ENCODE assay signal across 27 cellular contexts in genomic region chr11:33875621-33876294, GRCh38. TPM values are rescaled to one million over a fixed set of nuclear protein-coding genes. Genes with fewer than 3 reads are reported as not detected.
"Had no signal": no experiment of that assay in that cellular context is flagged by ENCODE, and none has a peak within 500 bp of the region (broad histone marks: within the 10 kb centered on the region; RNA-seq: fewer than 3 reads in every experiment).

No MANE protein-coding gene starts in this region.

- H3K4me1 Mint-ChIP-seq: activated T-helper 17 cell treated with anti-CD3 and anti-CD28 coated beads, Interleukin-2, amount 50 U/mL, for 72 hours had no signal

- H3K36me3 ChIP-seq: breast epithelium, colonic mucosa, transverse colon, uterus had no signal

- H3K4me1 ChIP-seq: breast epithelium, colonic mucosa, parathyroid adenoma, testis had no signal

- H3K27ac Mint-ChIP-seq: activated B cell treated with CpG ODN at 0.5 μM for 24 hours; activated CD8-positive, alpha-beta T cell treated with anti-CD3 and anti-CD28 coated beads for 36 hours; activated naive CD4-positive, alpha-beta T cell treated with anti-CD3 and anti-CD28 coated beads, Interleukin-2, amount 50 U/mL, for 72 hours; activated T-helper 17 cell treated with anti-CD3 and anti-CD28 coated beads, Interleukin-2, amount 50 U/mL, for 72 hours; memory B cell had no signal

- H3K9me3 Mint-ChIP-seq: activated B cell treated with CpG ODN at 0.5 μM for 24 hours; activated CD8-positive, alpha-beta T cell treated with anti-CD3 and anti-CD28 coated beads for 36 hours; activated naive CD4-positive, alpha-beta T cell treated with anti-CD3 and anti-CD28 coated beads, Interleukin-2, amount 50 U/mL, for 72 hours; activated T-cell treated with anti-CD3 and anti-CD28 coated beads, Interleukin-2, amount 50 U/mL, for 4 hours; activated T-helper 17 cell treated with anti-CD3 and anti-CD28 coated beads, Interleukin-2, amount 50 U/mL, for 72 hours; memory B cell; naive thymus-derived CD8-positive, alpha-beta T cell; neural crest cell had no signal

- H2AFZ ChIP-seq: parathyroid adenoma had no signal

- DNase-seq: activated B cell treated with CpG ODN at 0.5 μM for 24 hours; activated CD4-positive, alpha-beta T cell treated with anti-CD3 and anti-CD28 coated beads, Interleukin-2, amount 50 U/mL, for 1 hour; activated CD8-positive, alpha-beta T cell treated with anti-CD3 and anti-CD28 coated beads for 36 hours; activated gamma-delta T cell treated with Interleukin-2 at 50 U/mL for 16 hours; activated T-cell treated with anti-CD3 and anti-CD28 coated beads, Interleukin-2, amount 50 U/mL, for 4 hours; colonic mucosa; effector CD8-positive, alpha-beta T cell; hippocampal formation; kidney; left colon; naive thymus-derived CD8-positive, alpha-beta T cell; occipital lobe; psoas muscle; stimulated activated CD4-positive, alpha-beta T cell treated with anti-CD3 and anti-CD28 coated beads, Interleukin-15, amount 100 ng/mL, for 24 hours; stimulated activated naive CD4-positive, alpha-beta T cell treated with Interleukin-2 at 50 U/mL for 16 hours; T-helper 2 cell; testis; transverse colon; uterus had no signal

- H3K79me2 ChIP-seq: parathyroid adenoma had no signal

- H3K36me3 Mint-ChIP-seq: memory B cell; naive thymus-derived CD8-positive, alpha-beta T cell had no signal

- ATAC-seq: activated CD8-positive, alpha-beta T cell treated with anti-CD3 and anti-CD28 coated beads for 36 hours; activated naive CD4-positive, alpha-beta T cell treated with anti-CD3 and anti-CD28 coated beads, Interleukin-2, amount 50 U/mL, for 72 hours; activated T-cell treated with anti-CD3 and anti-CD28 coated beads, Interleukin-2, amount 50 U/mL, for 4 hours; activated T-helper 17 cell treated with anti-CD3 and anti-CD28 coated beads, Interleukin-2, amount 50 U/mL, for 72 hours; left colon; naive thymus-derived CD8-positive, alpha-beta T cell; psoas muscle had no signal

- H3K27me3 ChIP-seq: testis had no signal

- H3K4me2 ChIP-seq: smooth muscle cell had no signal

- H3K9me3 ChIP-seq: breast epithelium, colonic mucosa, psoas muscle, testis, transverse colon, uterus had no signal

- H3K4me3 ChIP-seq: breast epithelium, colonic mucosa, psoas muscle, smooth muscle cell, testis, transverse colon, uterus had no signal

- H3K27ac ChIP-seq: breast epithelium, colonic mucosa, parathyroid adenoma, psoas muscle, testis, transverse colon, uterus had no signal

- H3K9ac ChIP-seq: parathyroid adenoma had no signal

- FAIRE-seq: endometrium, kidney had no signal

- H3K4me3 Mint-ChIP-seq: activated B cell treated with CpG ODN at 0.5 μM for 24 hours; activated CD8-positive, alpha-beta T cell treated with anti-CD3 and anti-CD28 coated beads for 36 hours; activated T-cell treated with anti-CD3 and anti-CD28 coated beads, Interleukin-2, amount 50 U/mL, for 4 hours; activated T-helper 17 cell treated with anti-CD3 and anti-CD28 coated beads, Interleukin-2, amount 50 U/mL, for 72 hours; memory B cell; naive thymus-derived CD8-positive, alpha-beta T cell; neural crest cell had no signal

RNA-seq across cellular contexts. Expression of gene LMO2, which starts 16.1 kb away (rescaled TPM):
- total RNA-seq: activated CD8-positive, alpha-beta T cell treated with anti-CD3 and anti-CD28 coated beads for 36 hours; activated naive CD4-positive, alpha-beta T cell treated with anti-CD3 and anti-CD28 coated beads, Interleukin-2, amount 50 U/mL, for 72 hours; activated T-helper 17 cell treated with anti-CD3 and anti-CD28 coated beads, Interleukin-2, amount 50 U/mL, for 72 hours had no signal
- polyA plus RNA-seq: naive thymus-derived CD8-positive, alpha-beta T cell had no signal
